1 cellular context compared by ENCODE assay signal in the genomic region with DNA sequence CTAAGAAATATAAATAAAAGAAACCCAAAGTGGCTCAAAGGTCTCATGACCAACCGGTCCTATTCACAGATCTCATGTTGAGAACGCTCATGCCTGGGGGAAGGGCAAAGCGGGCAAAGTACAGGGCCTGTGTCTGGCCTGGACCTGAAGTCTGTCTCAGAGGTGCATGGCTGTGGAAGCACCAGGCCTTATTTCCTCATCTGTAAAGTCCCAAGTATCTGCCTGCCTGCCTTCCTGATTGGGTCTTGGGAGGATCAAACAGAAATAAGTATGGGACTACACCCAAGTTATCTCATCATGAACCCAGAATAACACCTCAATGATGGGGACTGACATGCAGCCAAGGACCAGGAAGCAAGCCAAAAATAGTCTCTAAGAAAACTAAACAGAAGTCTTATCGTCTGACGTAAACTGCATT.
TF ChIP-seq lines count a peak whose summit lies in the region.

No MANE protein-coding gene starts in this region.

TF ChIP-seq in A549, 52 proteins besides CTCF, POLR2A, EP300 and RAD21 (continued from another document):
- TF ChIP-seq, protein P1, sequence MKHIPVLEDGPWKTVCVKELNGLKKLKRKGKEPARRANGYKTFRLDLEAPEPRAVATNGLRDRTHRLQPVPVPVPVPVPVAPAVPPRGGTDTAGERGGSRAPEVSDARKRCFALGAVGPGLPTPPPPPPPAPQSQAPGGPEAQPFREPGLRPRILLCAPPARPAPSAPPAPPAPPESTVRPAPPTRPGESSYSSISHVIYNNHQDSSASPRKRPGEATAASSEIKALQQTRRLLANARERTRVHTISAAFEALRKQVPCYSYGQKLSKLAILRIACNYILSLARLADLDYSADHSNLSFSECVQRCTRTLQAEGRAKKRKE (CRISPR knock-in tag; IDR thresholded peaks at IDR 0.05; ENCODE audit: low read depth), result no peak
- no peak for TF ChIP-seq FOSB (CRISPR knock-in tag; IDR thresholded peaks at IDR 0.05)
- TF ChIP-seq NFE2L2 (conservative IDR thresholded peaks at IDR 0.05; ENCODE audit: low read length), result no peak
- TF ChIP-seq ZNF302 (CRISPR knock-in tag; IDR thresholded peaks at IDR 0.05), result no peak
- no peak for TF ChIP-seq HEYL (CRISPR knock-in tag; IDR thresholded peaks at IDR 0.05)
- TF ChIP-seq, protein P2, sequence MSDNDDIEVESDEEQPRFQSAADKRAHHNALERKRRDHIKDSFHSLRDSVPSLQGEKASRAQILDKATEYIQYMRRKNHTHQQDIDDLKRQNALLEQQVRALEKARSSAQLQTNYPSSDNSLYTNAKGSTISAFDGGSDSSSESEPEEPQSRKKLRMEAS (IDR thresholded peaks at IDR 0.05), result no peak
- TF ChIP-seq FOSL2 (IDR thresholded peaks at IDR 0.05), result no peak
- TF ChIP-seq FOSL2 (CRISPR knock-in tag; IDR thresholded peaks at IDR 0.05), result no peak
- TF ChIP-seq JUNB (IDR thresholded peaks at IDR 0.05), result no peak
- no peak for TF ChIP-seq EHMT2 (IDR thresholded peaks at IDR 0.05; ENCODE audit: low read depth)
- no peak for TF ChIP-seq CHD2 (IDR thresholded peaks at IDR 0.05; ENCODE audit: low read length, partially characterized antibody)
- TF ChIP-seq, protein P3, sequence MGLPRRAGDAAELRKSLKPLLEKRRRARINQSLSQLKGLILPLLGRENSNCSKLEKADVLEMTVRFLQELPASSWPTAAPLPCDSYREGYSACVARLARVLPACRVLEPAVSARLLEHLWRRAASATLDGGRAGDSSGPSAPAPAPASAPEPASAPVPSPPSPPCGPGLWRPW (IDR thresholded peaks at IDR 0.05), result no peak
- no peak for TF ChIP-seq TP53 (CRISPR knock-in tag; IDR thresholded peaks at IDR 0.05)
- no peak for TF ChIP-seq CHD4 (IDR thresholded peaks at IDR 0.05; ENCODE audit: borderline replicate concordance)
